ENCODE assay signal across 11 cellular contexts in the genomic region with DNA sequence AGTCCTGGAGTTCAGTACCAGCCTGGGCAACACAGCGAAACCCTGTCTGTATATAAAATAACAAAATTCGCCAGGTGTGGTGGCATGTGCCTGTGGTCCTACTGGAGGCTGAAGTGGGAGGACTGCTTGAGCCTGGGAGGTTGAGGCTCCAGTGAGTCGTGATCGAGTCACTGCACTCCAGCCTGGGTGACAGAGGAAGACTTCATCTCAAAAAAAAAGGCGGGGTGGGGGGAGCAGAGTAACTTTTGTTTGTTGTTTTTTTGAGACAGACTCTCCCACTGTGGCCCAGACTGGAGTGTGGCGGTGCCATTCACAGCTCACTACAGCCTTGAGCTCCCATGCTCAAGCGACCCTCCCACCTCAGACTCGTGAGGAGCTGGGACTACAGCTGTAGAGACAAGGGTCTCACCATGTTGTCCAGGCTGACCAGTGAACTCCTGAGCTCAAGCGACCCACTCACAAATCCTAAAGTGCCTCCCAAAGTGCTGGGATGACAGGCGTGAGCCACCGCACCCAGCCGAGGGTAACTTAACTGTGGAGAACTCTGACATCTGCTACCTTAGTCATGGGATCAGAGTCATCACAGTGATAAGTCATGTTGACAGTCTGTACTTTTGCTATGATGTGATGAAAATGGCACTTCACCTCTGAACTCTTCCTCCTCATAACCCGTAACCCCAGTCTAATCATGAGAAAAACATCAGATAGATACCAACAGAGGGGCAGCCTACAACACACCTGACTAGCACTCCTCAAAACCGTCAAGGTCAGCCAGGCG. TPM values are rescaled to one million over a fixed set of nuclear protein-coding genes. Genes with fewer than 3 reads are reported as not detected.
DNase-seq lines count a peak whose midpoint lies in the region; ATAC-seq, FAIRE-seq and TF ChIP-seq lines count a peak whose summit lies in the region.
"Had no signal": no experiment of that assay in that cellular context is flagged by ENCODE, and none has a peak within 500 bp of the region (broad histone marks: within the 10 kb centered on the region; RNA-seq: fewer than 3 reads in every experiment).

No MANE protein-coding gene starts in this region.

- H3K27me3 ChIP-seq in right atrium auricular region (no peaks in the 10 kb centered on the region), K562 (ENCODE audit: control insufficient read depth in 2 of 2, insufficient read depth in 2 of 2, low read length in 2 of 2) (no peaks in the 10 kb centered on the region), lung (ENCODE audit: control insufficient read depth, insufficient read depth) (no peaks in the 10 kb centered on the region), upper lobe of right lung (no peaks in the 10 kb centered on the region)

- no peak overlapping the region; the same call in 1 of the 2 replicates for H3K4me2 ChIP-seq in K562 (ENCODE audit: insufficient read depth, low read length)

- in situ Hi-C loops in K562 (cut with MboI) = no loop called here

- ATAC-seq in Right ventricle myocardium inferior (no peak), K562 (no peak), lung (ENCODE audit: insufficient read depth, low FRiP score) (no peak), upper lobe of right lung (no peak), SK-N-SH treated with all-trans-retinoic acid at 6 μM for 48 hours (no peak), HG03095 (IDR thresholded peaks at IDR 0.05; ENCODE audit: unreplicated experiment) (no peak)
- ATAC-seq: GM12878 had no signal

- 0 out of 4 replicates have a peak overlapping the region, but pooled peaks of 1 of the 2 experiments have one; percentile 14 for H3K9ac ChIP-seq in K562 (ENCODE audit: insufficient read depth in 1 of 2, low read depth in 2 of 2, low read length in 2 of 2)

- CTCF ChIA-PET in K562 (lab: Yijun Ruan, JAX; ENCODE audit: low intra/inter-chr PET ratio) = no interaction called here

- no peak for TF ChIP-seq EP300 in K562 (IDR thresholded peaks at IDR 0.05; ENCODE audit: low read length)

- H3K4me1 ChIP-seq in right atrium auricular region (peaks cover 0 to 52% of the 10 kb centered on the region in 2 donors), K562 (replicated peaks in 1 of 2; ENCODE audit: control insufficient read depth in 2 of 2, insufficient read depth in 2 of 2, low read length in 2 of 2) (peaks cover 4 to 21% of the 10 kb centered on the region in 2 experiments; a peak in 4 of 5 replicates), lung (ENCODE audit: control insufficient read depth in 2 of 2, insufficient read depth in 2 of 2, low read length in 2 of 2) (peaks cover 3 to 26% of the 10 kb centered on the region in 2 donors), upper lobe of right lung (peaks cover 17% of the 10 kb centered on the region)

- intact Hi-C loops in Right ventricle myocardium inferior (cut with DNase I) = no loop called here
- intact Hi-C loops in K562 (cut with micrococcal nuclease) = no loop called here
- intact Hi-C loops in upper lobe of right lung (cut with DNase I) = no loop called here

- H3K9me3 ChIP-seq in right atrium auricular region = no peaks in the 10 kb centered on the region
- H3K9me3 ChIP-seq in K562 (replicated peaks; ENCODE audit: control insufficient read depth, insufficient read depth, low read depth, low read length) = no peaks in the 10 kb centered on the region
- no peaks in the 10 kb centered on the region for H3K9me3 ChIP-seq in lung (ENCODE audit: control insufficient read depth in 2 of 2, insufficient read depth in 1 of 2, low read length in 1 of 2)
- no peaks in the 10 kb centered on the region for H3K9me3 ChIP-seq in upper lobe of right lung

- H3K4me3 ChIP-seq in right atrium auricular region (no peak overlapping the region), K562 (no peak overlapping the region), lung (no peak overlapping the region), upper lobe of right lung (no peak overlapping the region)
- H3K4me3 ChIP-seq: GM12878 had no signal

- H3K27ac ChIP-seq in right atrium auricular region = peak overlapping the region; percentile 67 to 71
- H3K27ac ChIP-seq in K562 (ENCODE audit: extremely low read depth, low read depth, low read length) = no peak overlapping the region; the same call in 2 of the 3 replicates
- peak overlapping the region; percentile 34 to 54 for H3K27ac ChIP-seq in lung (ENCODE audit: low read depth in 1 of 2, low read length in 1 of 2)
- peak overlapping the region; percentile 68 for H3K27ac ChIP-seq in upper lobe of right lung

- H2AFZ ChIP-seq in K562 (ENCODE audit: low read depth, low read length) = no peak overlapping the region

- no peak for TF ChIP-seq POLR2A in K562 (conservative IDR thresholded peaks at IDR 0.05)

- peaks cover 29% of the 10 kb centered on the region for H3K36me3 ChIP-seq in right atrium auricular region
- H3K36me3 ChIP-seq in K562 (ENCODE audit: control insufficient read depth, insufficient read depth, low read length) = peaks cover 73% of the 10 kb centered on the region
- H3K36me3 ChIP-seq in lung (ENCODE audit: control insufficient read depth in 2 of 2, insufficient read depth in 2 of 2, low read length in 2 of 2) = peaks cover 0 to 36% of the 10 kb centered on the region in 2 donors
- peaks cover 50% of the 10 kb centered on the region for H3K36me3 ChIP-seq in upper lobe of right lung

- WGBS in K562 (ENCODE audit: insufficient coverage, low coverage, missing lambda C conversion rate) = 87% methylated on average over 15 of the region's 15 CpGs
- WGBS in lung, 2 donors = 92 to 94% methylated on average over 15 of the region's 15 CpGs

- H3K9me1 ChIP-seq in K562 (ENCODE audit: control insufficient read depth, insufficient read depth, low read length) = peaks cover 3% of the 10 kb centered on the region

- no peak for TF ChIP-seq RAD21 in K562 (CRISPR knock-in tag; conservative IDR thresholded peaks at IDR 0.05 in 1 of 2, IDR thresholded peaks at IDR 0.05 in 1 of 2)

- peak; percentile 64 for FAIRE-seq in K562 (lab: Jason Lieb, UNC)
- FAIRE-seq: endometrium, GM12878 had no signal

- POLR2A ChIA-PET in K562 (lab: Yijun Ruan, JAX) = interaction anchor here (1.4 to 3.1 kb wide), 2 partner anchors 11 to 15 kb away, joined by 6 to 16 read pairs; no protein-coding TSS in a partner anchor

- H3K79me2 ChIP-seq in K562 (ENCODE audit: control insufficient read depth, insufficient read depth, low read length) = peaks cover 28% of the 10 kb centered on the region

- H4K20me1 ChIP-seq in K562 (replicated peaks; ENCODE audit: control insufficient read depth, insufficient read depth, low read length) = peaks cover 7% of the 10 kb centered on the region; the same call in 1 of the 2 replicates

- BruUV-seq in K562 (replicated peaks; lab: Mats Ljungman, UMichigan) = no TSS peak

- DNase-seq in right atrium auricular region (ENCODE audit: low spot score) (no peak), Right ventricle myocardium inferior (ENCODE audit: missing footprints) (no peak), K562 (ENCODE audit: extremely low read depth in 1 of 4, low spot score in 3 of 4) (no peak), lung (ENCODE audit: low spot score) (no peak), upper lobe of right lung (peak; percentile 41), LoVo (ENCODE audit: low spot score) (no peak)
- DNase-seq: NCI-H1436 had no signal

- TF ChIP-seq CTCF in right atrium auricular region (IDR thresholded peaks at IDR 0.05) = no peak
- TF ChIP-seq CTCF in K562 (IDR thresholded peaks at IDR 0.05 in 2 of 3, conservative IDR thresholded peaks at IDR 0.05 in 1 of 3; ENCODE audit: insufficient read depth in 2 of 3, low read depth in 1 of 3, low read length in 3 of 3) = no peak
- TF ChIP-seq CTCF in lung (IDR thresholded peaks at IDR 0.05; ENCODE audit: control extremely low read depth, extremely low read depth) = no peak
- no peak for TF ChIP-seq CTCF in upper lobe of right lung (IDR thresholded peaks at IDR 0.05)

RNA-seq across cellular contexts. Expression of a gene that starts 16.5 kb away (rescaled TPM):
- total RNA-seq in right atrium auricular region (10 to 100 TPM; 26.1 to 30.7 TPM), Right ventricle myocardium inferior (31.2 TPM), K562 (2014; rRNA removed) (32.8 and 43.9 TPM in 2 replicates), K562 (2014; rRNA removed; fragmentation: Illumina TruSeq; extraction: Trizol) (11.4 and 17.1 TPM in 2 replicates), K562 (2015; rRNA removed; fragmentation: Illumina TruSeq; extraction: Trizol) (24.7 and 24.9 TPM in 2 replicates), K562 (2021) (28.0 and 28.5 TPM in 2 replicates), lung (10 to 100 TPM; 21.9 to 34.8 TPM), upper lobe of right lung (31.3 TPM)
- 13.1 and 31.5 TPM in 2 replicates for total RNA-seq in K562 (2011; cell fraction: chromatin; rRNA removed; ENCODE audit: low replicate concordance)
- total RNA-seq in K562 (2011; cell fraction: nucleolus; rRNA removed) = 28.4 and 33.9 TPM in 2 replicates
- total RNA-seq in K562 (2011; cell fraction: nucleoplasm; rRNA removed) = 33.6 and 54.6 TPM in 2 replicates
- polyA plus RNA-seq in K562 (2011; rRNA removed) (23.6 and 53.8 TPM in 2 replicates), K562 (2014; fragmentation: Illumina TruSeq; extraction: Trizol) (38.5 and 40.3 TPM in 2 replicates), K562 (2014; fragmentation: Nextera tagmentation; extraction: Ambion mirVana) (1 to 10 TPM; 2.9 to 3.9 TPM), K562 (2014; rRNA removed) (24.2 and 29.4 TPM in 2 replicates), lung (10 to 100 TPM; 34.0 to 43.4 TPM)
- polyA plus RNA-seq in K562 (2011; cell fraction: cytosol; rRNA removed) = 65.7 and 87.4 TPM in 2 replicates
- polyA plus RNA-seq in K562 (2011; cell fraction: nucleus; rRNA removed) = 22.6 and 23.4 TPM in 2 replicates
- 24.6 and 36.8 TPM in 2 replicates for polyA plus RNA-seq in K562 (2012)
- polyA minus RNA-seq in K562 (2011; rRNA and poly(A)+ RNA removed) = 33.6 and 49.2 TPM in 2 replicates
- polyA minus RNA-seq in K562 (2011; cell fraction: cytosol; rRNA and poly(A)+ RNA removed) = 34.3 and 45.2 TPM in 2 replicates
- 4.0 and 5.9 TPM in 2 replicates for polyA minus RNA-seq in K562 (2011; cell fraction: nucleus; rRNA and poly(A)+ RNA removed)

RNA-seq across cellular contexts. Expression of a gene that starts 24.1 kb away (rescaled TPM):
- 10 to 100 TPM; 61.2 to 70.2 TPM for total RNA-seq in right atrium auricular region
- 74.3 TPM for total RNA-seq in Right ventricle myocardium inferior
- 218 and 364 TPM in 2 replicates for total RNA-seq in K562 (2011; cell fraction: chromatin; rRNA removed; ENCODE audit: low replicate concordance)
- total RNA-seq in K562 (2011; cell fraction: nucleolus; rRNA removed) = 115 and 134 TPM in 2 replicates
- 295 and 429 TPM in 2 replicates for total RNA-seq in K562 (2011; cell fraction: nucleoplasm; rRNA removed)
- 62.8 and 94.6 TPM in 2 replicates for total RNA-seq in K562 (2014; rRNA removed)
- 93.0 and 107 TPM in 2 replicates for total RNA-seq in K562 (2014; rRNA removed; fragmentation: Illumina TruSeq; extraction: Trizol)
- 93.5 and 94.9 TPM in 2 replicates for total RNA-seq in K562 (2015; rRNA removed; fragmentation: Illumina TruSeq; extraction: Trizol)
- total RNA-seq in K562 (2021) = 113 and 119 TPM in 2 replicates
- 112 and 129 TPM in 2 replicates for polyA plus RNA-seq in K562 (2011; rRNA removed)
- polyA plus RNA-seq in K562 (2011; cell fraction: cytosol; rRNA removed) = 77.3 and 148 TPM in 2 replicates
- 118 and 127 TPM in 2 replicates for polyA plus RNA-seq in K562 (2011; cell fraction: nucleus; rRNA removed)
- polyA plus RNA-seq in K562 (2012) = 139 and 160 TPM in 2 replicates
- polyA plus RNA-seq in K562 (2014; fragmentation: Illumina TruSeq; extraction: Trizol) = 237 and 271 TPM in 2 replicates
- polyA plus RNA-seq in K562 (2014; fragmentation: Nextera tagmentation; extraction: Ambion mirVana) = 100 to 1,000 TPM; 145 to 357 TPM
- 146 and 170 TPM in 2 replicates for polyA plus RNA-seq in K562 (2014; rRNA removed)
- polyA minus RNA-seq in K562 (2011; rRNA and poly(A)+ RNA removed) = 132 and 142 TPM in 2 replicates
- 41.7 and 44.1 TPM in 2 replicates for polyA minus RNA-seq in K562 (2011; cell fraction: cytosol; rRNA and poly(A)+ RNA removed)
- polyA minus RNA-seq in K562 (2011; cell fraction: nucleus; rRNA and poly(A)+ RNA removed) = 67.2 and 111 TPM in 2 replicates
- total RNA-seq in lung = 100 to 1,000 TPM in 1 of 2 donors, 10 to 100 TPM in 1; 65.1 to 103 TPM
- polyA plus RNA-seq in lung = 10 to 100 TPM; 56.4 to 73.3 TPM
- 83.2 TPM for total RNA-seq in upper lobe of right lung

RNA-seq across cellular contexts. Expression of a gene that starts 53.6 kb away (rescaled TPM):
- total RNA-seq in right atrium auricular region (100 to 1,000 TPM in 1 of 2 donors, 10 to 100 TPM in 1; 61.3 to 102 TPM), Right ventricle myocardium inferior (62.4 TPM), K562 (2014; rRNA removed) (41.7 and 51.5 TPM in 2 replicates), K562 (2014; rRNA removed; fragmentation: Illumina TruSeq; extraction: Trizol) (8.1 and 8.3 TPM in 2 replicates), K562 (2015; rRNA removed; fragmentation: Illumina TruSeq; extraction: Trizol) (5.7 and 6.6 TPM in 2 replicates), K562 (2021) (68.2 and 72.6 TPM in 2 replicates), lung (100 to 1,000 TPM in 1 of 2 donors, 10 to 100 TPM in 1; 54.6 to 296 TPM), upper lobe of right lung (271 TPM)
- total RNA-seq in K562 (2011; cell fraction: chromatin; rRNA removed; ENCODE audit: low replicate concordance) = 3.3 and 9.2 TPM in 2 replicates
- 18.3 and 19.3 TPM in 2 replicates for total RNA-seq in K562 (2011; cell fraction: nucleolus; rRNA removed)
- 8.7 and 9.0 TPM in 2 replicates for total RNA-seq in K562 (2011; cell fraction: nucleoplasm; rRNA removed)
- polyA plus RNA-seq in K562 (2011; rRNA removed) (7.8 and 10.8 TPM in 2 replicates), K562 (2014; fragmentation: Illumina TruSeq; extraction: Trizol) (4.6 and 6.8 TPM in 2 replicates), K562 (2014; fragmentation: Nextera tagmentation; extraction: Ambion mirVana) (1 to 10 TPM; 1.2 to 1.5 TPM), K562 (2014; rRNA removed) (47.7 and 57.9 TPM in 2 replicates), lung (100 to 1,000 TPM in 1 of 2 donors, 10 to 100 TPM in 1; 53.2 to 194 TPM)
- polyA plus RNA-seq in K562 (2011; cell fraction: cytosol; rRNA removed) = 12.1 and 32.2 TPM in 2 replicates
- polyA plus RNA-seq in K562 (2011; cell fraction: nucleus; rRNA removed) = 15.5 and 18.1 TPM in 2 replicates
- 16.9 and 44.3 TPM in 2 replicates for polyA plus RNA-seq in K562 (2012)
- polyA minus RNA-seq in K562 (2011; rRNA and poly(A)+ RNA removed) = 1.3 and 1.5 TPM in 2 replicates
- 10.1 and 19.9 TPM in 2 replicates for polyA minus RNA-seq in K562 (2011; cell fraction: cytosol; rRNA and poly(A)+ RNA removed)
- 9.3 and 11.7 TPM in 2 replicates for polyA minus RNA-seq in K562 (2011; cell fraction: nucleus; rRNA and poly(A)+ RNA removed)
